Comparison of ENCODE assay signal across 11 cellular contexts in genomic region chr6:33019358-33019757, GRCh38. TPM values are rescaled to one million over a fixed set of nuclear protein-coding genes. Genes with fewer than 3 reads are reported as not detected.
DNase-seq lines count a peak whose midpoint lies in the region; ATAC-seq, FAIRE-seq and TF ChIP-seq lines count a peak whose summit lies in the region.
"Had no signal": no experiment of that assay in that cellular context is flagged by ENCODE, and none has a peak within 500 bp of the region (broad histone marks: within the 10 kb centered on the region; RNA-seq: fewer than 3 reads in every experiment).

No MANE protein-coding gene starts in this region.

- peaks cover 12% of the 10 kb centered on the region for H3K27me3 Mint-ChIP-seq in astrocyte (ENCODE audit: low read depth, unreplicated experiment)

- H3K79me2 ChIP-seq in HepG2 (ENCODE audit: insufficient read depth, low read length): no peaks in the 10 kb centered on the region
- no peaks in the 10 kb centered on the region for H3K79me2 ChIP-seq in astrocyte (ENCODE audit: insufficient read depth, low read length)

- ATAC-seq in HepG2: no peak
- ATAC-seq in HG02870 (IDR thresholded peaks at IDR 0.05; ENCODE audit: unreplicated experiment): no peak
- no peak for ATAC-seq in GM18870 (IDR thresholded peaks at IDR 0.05; ENCODE audit: unreplicated experiment)

- TF ChIP-seq POLR2A in HepG2 (IDR thresholded peaks at IDR 0.05; ENCODE audit: insufficient read depth in 1 of 2, low read depth in 2 of 2, low read length in 2 of 2) (no peak), uterus (IDR thresholded peaks at IDR 0.05) (no peak)

- intact Hi-C loops in HepG2 (cut with micrococcal nuclease; ENCODE audit: unreplicated experiment): no loop called here
- intact Hi-C loops in uterus (cut with DNase I; ENCODE audit: low total_unique reads): no loop called here

- POLR2A ChIA-PET in HepG2 (lab: Yijun Ruan, JAX): no interaction called here

- CTCF ChIA-PET in HepG2 (lab: Yijun Ruan, JAX; ENCODE audit: low intra/inter-chr PET ratio, low total read pairs): no interaction called here

- peak overlapping the region in 1 of 2 donors; percentile 60 for H3K9ac ChIP-seq in liver (ENCODE audit: low read depth in 1 of 2, low read length in 2 of 2)
- H3K9ac ChIP-seq in HepG2 (ENCODE audit: insufficient read depth, low read depth, low read length): no peak overlapping the region
- no peak overlapping the region for H3K9ac ChIP-seq in astrocyte (ENCODE audit: low read length)

- H3K4me1 Mint-ChIP-seq in astrocyte (ENCODE audit: low read depth, unreplicated experiment): peaks cover 5% of the 10 kb centered on the region

- no peak for TF ChIP-seq RAD21 in liver (IDR thresholded peaks at IDR 0.05)
- TF ChIP-seq RAD21 in HepG2 (CRISPR knock-in tag; IDR thresholded peaks at IDR 0.05): no peak

- TF ChIP-seq EP300 in HepG2 (IDR thresholded peaks at IDR 0.05; ENCODE audit: low read depth in 2 of 2, low read length in 2 of 2) (no peak), HepG2 (CRISPR knock-in tag; IDR thresholded peaks at IDR 0.05; ENCODE audit: borderline replicate concordance) (no peak)

- H3K36me3 Mint-ChIP-seq in astrocyte (ENCODE audit: low read depth, unreplicated experiment): peaks cover 2% of the 10 kb centered on the region

- H3K27me3 ChIP-seq in liver (ENCODE audit: control insufficient read depth in 4 of 4, insufficient read depth in 4 of 4, low read length in 3 of 4): no peaks in the 10 kb centered on the region
- peaks cover 1 to 49% of the 10 kb centered on the region in 2 experiments; a peak in 3 of 5 replicates for H3K27me3 ChIP-seq in HepG2 (ENCODE audit: control insufficient read depth in 1 of 2, insufficient read depth in 2 of 2, low read length in 2 of 2)
- H3K27me3 ChIP-seq in astrocyte (ENCODE audit: insufficient read depth, low read length): peaks cover 26% of the 10 kb centered on the region
- no peaks in the 10 kb centered on the region for H3K27me3 ChIP-seq in muscle layer of duodenum (ENCODE audit: low read depth, low read length)
- H3K27me3 ChIP-seq in uterus: no peaks in the 10 kb centered on the region

- H3K4me1 ChIP-seq in liver (ENCODE audit: control insufficient read depth in 4 of 4, insufficient read depth in 4 of 4, low read length in 3 of 4): peaks cover 0 to 8% (median 3%) of the 10 kb centered on the region in 4 donors
- no peaks in the 10 kb centered on the region for H3K4me1 ChIP-seq in HepG2 (ENCODE audit: insufficient read depth, low read length)
- no peaks in the 10 kb centered on the region for H3K4me1 ChIP-seq in astrocyte (ENCODE audit: insufficient read depth, low read length)
- H3K4me1 ChIP-seq in muscle layer of duodenum (ENCODE audit: control insufficient read depth in 1 of 2, insufficient read depth in 2 of 2, low read length in 2 of 2): peaks cover 3 to 16% of the 10 kb centered on the region in 2 donors
- no peaks in the 10 kb centered on the region for H3K4me1 ChIP-seq in uterus

- H3K4me3 Mint-ChIP-seq in astrocyte (ENCODE audit: unreplicated experiment): no peak overlapping the region

- H3K27ac Mint-ChIP-seq in astrocyte (ENCODE audit: unreplicated experiment): no peak overlapping the region

- H3K27ac ChIP-seq in liver (ENCODE audit: low read depth in 1 of 2, low read length in 2 of 2): peak overlapping the region; percentile 44 to 77
- H3K27ac ChIP-seq in HepG2 (ENCODE audit: extremely low read length, insufficient read depth, low read length): no peak overlapping the region
- H3K27ac ChIP-seq in astrocyte (ENCODE audit: low read depth, low read length): no peak overlapping the region
- peak overlapping the region; percentile 78 for H3K27ac ChIP-seq in muscle layer of duodenum (ENCODE audit: low read length)
- H3K27ac ChIP-seq in uterus: peak overlapping the region; percentile 65 to 90
- H3K27ac ChIP-seq: C4-2B, VCaP had no signal

- H4K20me1 ChIP-seq in HepG2 (ENCODE audit: insufficient read depth, low read length): no peaks in the 10 kb centered on the region
- H4K20me1 ChIP-seq in astrocyte (ENCODE audit: insufficient read depth, low read length): no peaks in the 10 kb centered on the region

- H3K4me3 ChIP-seq in liver (ENCODE audit: low read depth in 1 of 3, low read length in 3 of 3) (no peak overlapping the region), HepG2 (replicated peaks in 1 of 3; ENCODE audit: insufficient read depth in 1 of 3, low read depth in 2 of 3, low read length in 3 of 3) (no peak overlapping the region), astrocyte (ENCODE audit: insufficient read depth, low read depth, low read length) (no peak overlapping the region), muscle layer of duodenum (ENCODE audit: low read depth in 1 of 2, low read length in 2 of 2) (peak overlapping the region in 1 of 2 donors; percentile 40), uterus (no peak overlapping the region)

- no peak for FAIRE-seq in HepG2 (lab: Jason Lieb, UNC)
- no peak for FAIRE-seq in astrocyte (lab: Jason Lieb, UNC)
- FAIRE-seq in urothelium cell line (lab: Jason Lieb, UNC): no peak

- DNase-seq in HepG2 (ENCODE audit: low spot score) (no peak), astrocyte (ENCODE audit: low read depth) (no peak), uterus (no peak), urothelium cell line (ENCODE audit: low spot score) (no peak)
- DNase-seq: NCI-H2107 had no signal

- BruUV-seq in HepG2 (replicated peaks; lab: Mats Ljungman, UMichigan): no TSS peak

- no peaks in the 10 kb centered on the region for H3K36me3 ChIP-seq in liver (ENCODE audit: control insufficient read depth in 4 of 4, insufficient read depth in 3 of 4, low read depth in 1 of 4, low read length in 3 of 4)
- no peaks in the 10 kb centered on the region for H3K36me3 ChIP-seq in HepG2 (replicated peaks in 1 of 2; ENCODE audit: control insufficient read depth in 1 of 2, insufficient read depth in 2 of 2, low read length in 2 of 2)
- H3K36me3 ChIP-seq in astrocyte (ENCODE audit: insufficient read depth, low read length): no peaks in the 10 kb centered on the region
- no peaks in the 10 kb centered on the region for H3K36me3 ChIP-seq in muscle layer of duodenum (ENCODE audit: control insufficient read depth in 1 of 2, insufficient read depth in 2 of 2, low read length in 2 of 2)
- no peaks in the 10 kb centered on the region for H3K36me3 ChIP-seq in uterus

- H3K9me3 ChIP-seq in liver (ENCODE audit: control insufficient read depth in 4 of 4, low read length in 3 of 4) (no peaks in the 10 kb centered on the region), HepG2 (ENCODE audit: low read length) (no peaks in the 10 kb centered on the region), astrocyte (ENCODE audit: insufficient read depth, low read depth, low read length) (no peaks in the 10 kb centered on the region), muscle layer of duodenum (ENCODE audit: control insufficient read depth in 1 of 2, low read length in 2 of 2) (no peaks in the 10 kb centered on the region), uterus (no peaks in the 10 kb centered on the region)

- no peak overlapping the region for H2AFZ ChIP-seq in HepG2 (ENCODE audit: low read length)
- H2AFZ ChIP-seq in astrocyte (ENCODE audit: low read depth, low read length): peak overlapping the region; percentile 11

- H3K4me2 ChIP-seq in HepG2 (ENCODE audit: low read depth, low read length) (no peak overlapping the region), astrocyte (ENCODE audit: low read length) (peak overlapping the region; percentile 55)

- in situ Hi-C loops in HepG2 (cut with HindIII; ENCODE audit: extremely low pct_ligation_motif_present, low pct_unique_long_range_greater_than_20kb): loop anchor here (5.0 to 10.0 kb wide), 3 partner anchors 63 to 228 kb away; no protein-coding TSS in a partner anchor

- TF ChIP-seq CTCF in liver (IDR thresholded peaks at IDR 0.05; ENCODE audit: low read depth, low read length, missing input control): no peak
- no peak for TF ChIP-seq CTCF in HepG2 (CRISPR knock-in tag; IDR thresholded peaks at IDR 0.05)
- no peak for TF ChIP-seq CTCF in astrocyte (IDR thresholded peaks at IDR 0.05; ENCODE audit: insufficient read depth, low read depth, low read length)
- no peak for TF ChIP-seq CTCF in uterus (IDR thresholded peaks at IDR 0.05)

- no peaks in the 10 kb centered on the region for H3K9me3 Mint-ChIP-seq in astrocyte (ENCODE audit: unreplicated experiment)

RNA-seq across cellular contexts. Expression of gene HLA-DOA, which starts 10.0 kb away (rescaled TPM):
- total RNA-seq in liver (1 to 10 TPM; 1.3 to 3.0 TPM), HepG2 (2016; rRNA removed; fragmentation: Illumina TruSeq; extraction: Trizol) (0.07 and 0.09 TPM in 2 replicates), astrocyte (0.48 and 0.89 TPM in 2 replicates), uterus (10 to 100 TPM in 3 of 4 donors, 1 to 10 TPM in 1; 8.2 to 34.1 (median 18.4) TPM)
- polyA plus RNA-seq in liver (1 to 10 TPM in 1 of 2 donors, under 1 TPM in 1; 0.69 to 1.9 TPM), HepG2 (2011; rRNA removed) (0.03 TPM in 1 of 2 replicates, not detected in the other)
- total RNA-seq in HepG2 (2016; cell fraction: cytosol; rRNA removed; fragmentation: Illumina TruSeq; extraction: Trizol; ENCODE audit: low read depth): not detected in 2 replicates
- total RNA-seq in HepG2 (2016; cell fraction: insoluble cytoplasmic fraction; rRNA removed; fragmentation: Illumina TruSeq; extraction: Trizol): 0.04 TPM in 1 of 2 replicates, not detected in the other
- 0.06 TPM in 1 of 2 replicates, not detected in the other for total RNA-seq in HepG2 (2016; cell fraction: membrane; rRNA removed; fragmentation: Illumina TruSeq; extraction: Trizol)
- total RNA-seq in HepG2 (2016; cell fraction: nucleus; rRNA removed; fragmentation: Illumina TruSeq; extraction: Trizol): 0.09 TPM in 1 of 2 replicates, not detected in the other
- 0.04 TPM in 1 of 2 replicates, not detected in the other for polyA plus RNA-seq in HepG2 (2011; cell fraction: cytosol; rRNA removed)
- polyA plus RNA-seq in HepG2 (2011; cell fraction: nucleus; rRNA removed): not detected in 2 replicates
- polyA plus RNA-seq in HepG2 (2012): not detected in 2 replicates
- polyA plus RNA-seq in HepG2 (2016; cell fraction: cytosol; fragmentation: Illumina TruSeq; extraction: Trizol; ENCODE audit: low read depth): not detected in 2 replicates
- polyA plus RNA-seq in HepG2 (2016; cell fraction: insoluble cytoplasmic fraction; fragmentation: Illumina TruSeq; extraction: Trizol; ENCODE audit: low read depth): 0.07 TPM in 1 of 2 replicates, not detected in the other
- polyA plus RNA-seq in HepG2 (2016; cell fraction: membrane; fragmentation: Illumina TruSeq; extraction: Trizol; ENCODE audit: low read depth): not detected in 2 replicates
- 0.63 TPM in 1 of 2 replicates, not detected in the other for polyA plus RNA-seq in HepG2 (2016; cell fraction: nucleus; fragmentation: Illumina TruSeq; extraction: Trizol; ENCODE audit: insufficient read depth, low read depth)
- polyA minus RNA-seq in HepG2 (2011; rRNA and poly(A)+ RNA removed; ENCODE audit: low replicate concordance): 0.30 TPM in 1 of 2 replicates, not detected in the other
- polyA minus RNA-seq in HepG2 (2011; cell fraction: cytosol; rRNA and poly(A)+ RNA removed): not detected in 2 replicates
- polyA minus RNA-seq in HepG2 (2011; cell fraction: nucleus; rRNA and poly(A)+ RNA removed): not detected in 2 replicates

RNA-seq across cellular contexts. Expression of gene BRD2, which starts 51.0 kb away (rescaled TPM):
- 100 to 1,000 TPM in 1 of 2 donors, 10 to 100 TPM in 1; 46.0 to 100 TPM for total RNA-seq in liver
- polyA plus RNA-seq in liver: 10 to 100 TPM; 29.8 to 54.4 TPM
- total RNA-seq in HepG2 (2016; rRNA removed; fragmentation: Illumina TruSeq; extraction: Trizol): 71.5 and 143 TPM in 2 replicates
- 57.3 and 65.0 TPM in 2 replicates for total RNA-seq in HepG2 (2016; cell fraction: cytosol; rRNA removed; fragmentation: Illumina TruSeq; extraction: Trizol; ENCODE audit: low read depth)
- total RNA-seq in HepG2 (2016; cell fraction: insoluble cytoplasmic fraction; rRNA removed; fragmentation: Illumina TruSeq; extraction: Trizol): 67.2 and 139 TPM in 2 replicates
- 98.6 and 98.8 TPM in 2 replicates for total RNA-seq in HepG2 (2016; cell fraction: membrane; rRNA removed; fragmentation: Illumina TruSeq; extraction: Trizol)
- 221 and 247 TPM in 2 replicates for total RNA-seq in HepG2 (2016; cell fraction: nucleus; rRNA removed; fragmentation: Illumina TruSeq; extraction: Trizol)
- polyA plus RNA-seq in HepG2 (2011; rRNA removed): 194 and 202 TPM in 2 replicates
- polyA plus RNA-seq in HepG2 (2011; cell fraction: cytosol; rRNA removed): 75.6 and 93.5 TPM in 2 replicates
- 401 and 432 TPM in 2 replicates for polyA plus RNA-seq in HepG2 (2011; cell fraction: nucleus; rRNA removed)
- polyA plus RNA-seq in HepG2 (2012): 149 and 160 TPM in 2 replicates
- polyA plus RNA-seq in HepG2 (2016; cell fraction: cytosol; fragmentation: Illumina TruSeq; extraction: Trizol; ENCODE audit: low read depth): 30.1 and 33.2 TPM in 2 replicates
- polyA plus RNA-seq in HepG2 (2016; cell fraction: insoluble cytoplasmic fraction; fragmentation: Illumina TruSeq; extraction: Trizol; ENCODE audit: low read depth): 94.6 and 114 TPM in 2 replicates
- polyA plus RNA-seq in HepG2 (2016; cell fraction: membrane; fragmentation: Illumina TruSeq; extraction: Trizol; ENCODE audit: low read depth): 58.5 and 64.6 TPM in 2 replicates
- polyA plus RNA-seq in HepG2 (2016; cell fraction: nucleus; fragmentation: Illumina TruSeq; extraction: Trizol; ENCODE audit: insufficient read depth, low read depth): 653 and 682 TPM in 2 replicates
- polyA minus RNA-seq in HepG2 (2011; rRNA and poly(A)+ RNA removed; ENCODE audit: low replicate concordance): 126 and 157 TPM in 2 replicates
- 43.6 and 49.2 TPM in 2 replicates for polyA minus RNA-seq in HepG2 (2011; cell fraction: cytosol; rRNA and poly(A)+ RNA removed)
- polyA minus RNA-seq in HepG2 (2011; cell fraction: nucleus; rRNA and poly(A)+ RNA removed): 223 and 377 TPM in 2 replicates
- 213 and 234 TPM in 2 replicates for total RNA-seq in astrocyte
- total RNA-seq in uterus: 100 to 1,000 TPM in 2 of 4 donors, 10 to 100 TPM in 2; 42.5 to 202 (median 120) TPM

RNA-seq across cellular contexts. Expression of gene HLA-DPA1, which starts 54.1 kb away (rescaled TPM):
- total RNA-seq in liver (10 to 100 TPM; 27.3 to 31.2 TPM), HepG2 (2016; rRNA removed; fragmentation: Illumina TruSeq; extraction: Trizol) (not detected in 2 replicates), astrocyte (0.50 and 1.7 TPM in 2 replicates), uterus (100 to 1,000 TPM in 2 of 4 donors, 10 to 100 TPM in 2; 48.0 to 187 (median 135) TPM)
- polyA plus RNA-seq in liver (10 to 100 TPM; 12.0 to 49.3 TPM), HepG2 (2011; rRNA removed) (not detected in 2 replicates)
- not detected in 2 replicates for total RNA-seq in HepG2 (2016; cell fraction: cytosol; rRNA removed; fragmentation: Illumina TruSeq; extraction: Trizol; ENCODE audit: low read depth)
- not detected in 2 replicates for total RNA-seq in HepG2 (2016; cell fraction: insoluble cytoplasmic fraction; rRNA removed; fragmentation: Illumina TruSeq; extraction: Trizol)
- total RNA-seq in HepG2 (2016; cell fraction: membrane; rRNA removed; fragmentation: Illumina TruSeq; extraction: Trizol): not detected in 2 replicates
- not detected in 2 replicates for total RNA-seq in HepG2 (2016; cell fraction: nucleus; rRNA removed; fragmentation: Illumina TruSeq; extraction: Trizol)
- polyA plus RNA-seq in HepG2 (2011; cell fraction: cytosol; rRNA removed): 0.05 and 0.18 TPM in 2 replicates
- not detected in 2 replicates for polyA plus RNA-seq in HepG2 (2011; cell fraction: nucleus; rRNA removed)
- polyA plus RNA-seq in HepG2 (2012): not detected in 2 replicates
- not detected in 2 replicates for polyA plus RNA-seq in HepG2 (2016; cell fraction: cytosol; fragmentation: Illumina TruSeq; extraction: Trizol; ENCODE audit: low read depth)
- not detected in 2 replicates for polyA plus RNA-seq in HepG2 (2016; cell fraction: insoluble cytoplasmic fraction; fragmentation: Illumina TruSeq; extraction: Trizol; ENCODE audit: low read depth)
- polyA plus RNA-seq in HepG2 (2016; cell fraction: membrane; fragmentation: Illumina TruSeq; extraction: Trizol; ENCODE audit: low read depth): not detected in 2 replicates
- polyA plus RNA-seq in HepG2 (2016; cell fraction: nucleus; fragmentation: Illumina TruSeq; extraction: Trizol; ENCODE audit: insufficient read depth, low read depth): not detected in 2 replicates
- 0.77 TPM in 1 of 2 replicates, not detected in the other for polyA minus RNA-seq in HepG2 (2011; rRNA and poly(A)+ RNA removed; ENCODE audit: low replicate concordance)
- polyA minus RNA-seq in HepG2 (2011; cell fraction: cytosol; rRNA and poly(A)+ RNA removed): not detected in 2 replicates
- polyA minus RNA-seq in HepG2 (2011; cell fraction: nucleus; rRNA and poly(A)+ RNA removed): not detected in 2 replicates

RNA-seq across cellular contexts. Expression of gene HLA-DPB1, which starts 56.4 kb away (rescaled TPM):
- 10 to 100 TPM; 23.4 to 24.5 TPM for total RNA-seq in liver
- 10 to 100 TPM; 15.5 to 37.8 TPM for polyA plus RNA-seq in liver
- total RNA-seq in HepG2 (2016; rRNA removed; fragmentation: Illumina TruSeq; extraction: Trizol): not detected in 2 replicates
- total RNA-seq in HepG2 (2016; cell fraction: cytosol; rRNA removed; fragmentation: Illumina TruSeq; extraction: Trizol; ENCODE audit: low read depth): not detected in 2 replicates
- total RNA-seq in HepG2 (2016; cell fraction: insoluble cytoplasmic fraction; rRNA removed; fragmentation: Illumina TruSeq; extraction: Trizol): not detected in 2 replicates
- not detected in 2 replicates for total RNA-seq in HepG2 (2016; cell fraction: membrane; rRNA removed; fragmentation: Illumina TruSeq; extraction: Trizol)
- total RNA-seq in HepG2 (2016; cell fraction: nucleus; rRNA removed; fragmentation: Illumina TruSeq; extraction: Trizol): not detected in 2 replicates
- polyA plus RNA-seq in HepG2 (2011; rRNA removed): not detected in 2 replicates
- polyA plus RNA-seq in HepG2 (2011; cell fraction: cytosol; rRNA removed): 0.09 TPM in 1 of 2 replicates, not detected in the other
- polyA plus RNA-seq in HepG2 (2011; cell fraction: nucleus; rRNA removed): 0.21 and 0.23 TPM in 2 replicates
- polyA plus RNA-seq in HepG2 (2012): not detected in 2 replicates
- not detected in 2 replicates for polyA plus RNA-seq in HepG2 (2016; cell fraction: cytosol; fragmentation: Illumina TruSeq; extraction: Trizol; ENCODE audit: low read depth)
- polyA plus RNA-seq in HepG2 (2016; cell fraction: insoluble cytoplasmic fraction; fragmentation: Illumina TruSeq; extraction: Trizol; ENCODE audit: low read depth): not detected in 2 replicates
- polyA plus RNA-seq in HepG2 (2016; cell fraction: membrane; fragmentation: Illumina TruSeq; extraction: Trizol; ENCODE audit: low read depth): not detected in 2 replicates
- polyA plus RNA-seq in HepG2 (2016; cell fraction: nucleus; fragmentation: Illumina TruSeq; extraction: Trizol; ENCODE audit: insufficient read depth, low read depth): not detected in 2 replicates
- polyA minus RNA-seq in HepG2 (2011; rRNA and poly(A)+ RNA removed; ENCODE audit: low replicate concordance): 0.63 TPM in 1 of 2 replicates, not detected in the other
- polyA minus RNA-seq in HepG2 (2011; cell fraction: cytosol; rRNA and poly(A)+ RNA removed): not detected in 2 replicates
- polyA minus RNA-seq in HepG2 (2011; cell fraction: nucleus; rRNA and poly(A)+ RNA removed): not detected in 2 replicates
- 2.7 and 3.4 TPM in 2 replicates for total RNA-seq in astrocyte
- total RNA-seq in uterus: 100 to 1,000 TPM in 1 of 4 donors, 10 to 100 TPM in 3; 19.8 to 108 (median 43.6) TPM

Comparison
In these comparisons a context has a peak if more than half of its experiments do, and no peak if none do; other contexts are left out.
1. H3K27ac ChIP-seq: peak in liver (2 of 2), muscle layer of duodenum (single experiment) and uterus (2 of 2); none in HepG2 (single experiment) and astrocyte (single experiment).
2. RNA of gene HLA-DPA1, which starts 54.1 kb away (total RNA-seq): 48.0 to 187 TPM in uterus and 27.3 to 31.2 TPM in liver; 0.50 to 1.7 TPM in astrocyte and not detected in HepG2; every median in the first group is over 10 times any median in the second.